Comparison of ENCODE assay signal across 26 cellular contexts in genomic region chr1:80181418-80181817, GRCh38.
"Had no signal": no experiment of that assay in that cellular context is flagged by ENCODE, and none has a peak within 500 bp of the region (broad histone marks: within the 10 kb centered on the region; RNA-seq: fewer than 3 reads in every experiment).

No MANE protein-coding gene starts in this region.

- FAIRE-seq: kidney had no signal

- H3K36me3 Mint-ChIP-seq: mesothelial cell of epicardium; naive thymus-derived CD4-positive, alpha-beta T cell; stimulated activated effector memory CD8-positive, alpha-beta T cell treated with anti-CD3 and anti-CD28 coated beads, Interleukin-12 subunit alpha, Interleukin-12 subunit beta, amount 100 ng/mL, for 72 hours had no signal

- H3K4me3 Mint-ChIP-seq: dendritic cell treated with granulocyte-macrophage colony-stimulating factor and Interleukin-4, amounts not matched to agents 40 ng/mL and 50 ng/mL, for 4 days; mesothelial cell of epicardium; naive thymus-derived CD4-positive, alpha-beta T cell; nephron; stimulated activated effector memory CD8-positive, alpha-beta T cell treated with anti-CD3 and anti-CD28 coated beads, Interleukin-12 subunit alpha, Interleukin-12 subunit beta, amount 100 ng/mL, for 72 hours had no signal

- H3K27ac Mint-ChIP-seq: dendritic cell treated with granulocyte-macrophage colony-stimulating factor and Interleukin-4, amounts not matched to agents 40 ng/mL and 50 ng/mL, for 4 days; mesothelial cell of epicardium; naive thymus-derived CD4-positive, alpha-beta T cell; nephron; stimulated activated effector memory CD8-positive, alpha-beta T cell treated with anti-CD3 and anti-CD28 coated beads, Interleukin-12 subunit alpha, Interleukin-12 subunit beta, amount 100 ng/mL, for 72 hours had no signal

- H3K4me1 Mint-ChIP-seq: mesothelial cell of epicardium; naive thymus-derived CD4-positive, alpha-beta T cell; nephron; stimulated activated effector memory CD8-positive, alpha-beta T cell treated with anti-CD3 and anti-CD28 coated beads, Interleukin-12 subunit alpha, Interleukin-12 subunit beta, amount 100 ng/mL, for 72 hours had no signal

- H3K4me3 ChIP-seq: colonic mucosa, esophagus squamous epithelium, psoas muscle, sigmoid colon, stomach, thyroid gland, vagina had no signal

- H3K9me3 ChIP-seq: colonic mucosa, psoas muscle, thyroid gland, vagina had no signal

- H3K27me3 Mint-ChIP-seq: dendritic cell treated with granulocyte-macrophage colony-stimulating factor and Interleukin-4, amounts not matched to agents 40 ng/mL and 50 ng/mL, for 4 days; naive thymus-derived CD4-positive, alpha-beta T cell had no signal

- H3K27ac ChIP-seq: colonic mucosa, esophagus squamous epithelium, psoas muscle, sigmoid colon, stomach, thyroid gland, vagina had no signal

- H3K36me3 ChIP-seq: colonic mucosa, esophagus squamous epithelium, sigmoid colon, stomach, thyroid gland, vagina had no signal

- H3K27me3 ChIP-seq: colonic mucosa, esophagus squamous epithelium, sigmoid colon, stomach, thyroid gland, vagina had no signal

- H3K4me1 ChIP-seq: colonic mucosa, esophagus squamous epithelium, psoas muscle, sigmoid colon, stomach, thyroid gland, vagina had no signal

- DNase-seq: colonic mucosa; effector CD8-positive, alpha-beta T cell; erythroblast; esophagus squamous epithelium; foreskin melanocyte; hypothalamus; kidney; mesenchymal stem cell; naive thymus-derived CD4-positive, alpha-beta T cell; nucleus accumbens; posterior cingulate gyrus; psoas muscle; right cardiac atrium; sigmoid colon; stimulated activated CD4-positive, alpha-beta T cell treated with anti-CD3 and anti-CD28 coated beads, Interleukin-2, amount 100 ng/mL, for 24 hours; stimulated activated CD4-positive, alpha-beta T cell treated with anti-CD3 and anti-CD28 coated beads, Interleukin-4, amount 100 ng/mL, for 24 hours; stimulated activated naive CD4-positive, alpha-beta T cell treated with Interleukin-2 at 50 U/mL for 16 hours; stomach; thyroid gland; trophoblast cell had no signal

- ATAC-seq: left lobe of liver; naive thymus-derived CD4-positive, alpha-beta T cell; psoas muscle; right cardiac atrium; stimulated activated effector memory CD8-positive, alpha-beta T cell treated with anti-CD3 and anti-CD28 coated beads, Interleukin-12 subunit alpha, Interleukin-12 subunit beta, amount 100 ng/mL, for 72 hours had no signal
